ENCODE assay signal across 8 cellular contexts in the genomic region with DNA sequence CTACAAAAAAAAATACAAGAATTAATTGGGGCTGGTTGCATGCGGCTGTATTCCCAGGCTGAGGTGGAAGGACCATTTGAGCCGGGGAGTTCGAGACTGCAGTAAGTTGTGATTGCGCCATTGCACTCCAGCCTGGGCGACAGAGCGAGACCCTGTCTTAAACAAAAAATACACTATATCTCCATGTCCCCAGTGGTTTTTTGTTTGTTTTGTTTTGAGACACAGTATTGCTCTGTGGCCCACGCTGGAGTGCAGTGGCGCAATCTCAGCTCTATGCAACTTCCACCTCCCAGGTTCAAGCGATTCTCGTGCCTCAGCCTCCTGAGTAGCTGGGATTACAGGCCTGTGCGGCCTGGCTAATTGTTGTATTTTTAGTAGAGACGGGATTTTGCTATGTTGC. TPM values are rescaled to one million over a fixed set of nuclear protein-coding genes. Genes with fewer than 3 reads are reported as not detected.
DNase-seq lines count a peak whose midpoint lies in the region; ATAC-seq and TF ChIP-seq lines count a peak whose summit lies in the region.

No MANE protein-coding gene starts in this region.

- H3K4me3 ChIP-seq in iPS-20b (ENCODE audit: low read length) = peak overlapping the region; percentile 90
- peak overlapping the region; percentile 98 for H3K4me3 ChIP-seq in stomach smooth muscle (ENCODE audit: low read length in 2 of 2)

- POLR2A ChIA-PET in activated CD4-positive, alpha-beta T cell treated with anti-CD3 and anti-CD28 coated beads for 36 hours (lab: Charles Lee) = interaction anchor here (0.7 kb wide), 1 partner anchor 39 kb away, joined by 3 read pairs; no protein-coding TSS in a partner anchor
- POLR2A ChIA-PET in activated CD8-positive, alpha-beta T cell treated with anti-CD3 and anti-CD28 coated beads for 36 hours (lab: Charles Lee) = interaction anchor here (1.1 to 1.4 kb wide), 2 partner anchors 9 to 46 kb away, joined by 3 to 4 read pairs; no protein-coding TSS in a partner anchor

- peak overlapping the region; percentile 87 for H3K4me3 Mint-ChIP-seq in activated CD4-positive, alpha-beta T cell treated with anti-CD3 and anti-CD28 coated beads for 36 hours
- peak overlapping the region; percentile 99 for H3K4me3 Mint-ChIP-seq in activated CD8-positive, alpha-beta T cell treated with anti-CD3 and anti-CD28 coated beads for 36 hours

- intact Hi-C loops in activated CD4-positive, alpha-beta T cell treated with anti-CD3 and anti-CD28 coated beads for 36 hours (cut with DNase I, micrococcal nuclease) = loop anchor here (1.0 to 5.0 kb wide), 5 partner anchors 17 to 1303 kb away; partner anchors contain the start of genes CIZ1 (in 1 of the 2), NTMT1 (in 1 of the 2), PTGES2 (in 1 of the 2) and PTRH1 (in 1 of the 2)
- intact Hi-C loops in activated CD8-positive, alpha-beta T cell treated with anti-CD3 and anti-CD28 coated beads for 36 hours (cut with micrococcal nuclease) = no loop called here

- H3K9me3 ChIP-seq in iPS-20b (ENCODE audit: insufficient read depth, low read depth, low read length) (no peaks in the 10 kb centered on the region), stomach smooth muscle (ENCODE audit: control insufficient read depth in 2 of 2, low read length in 2 of 2) (no peaks in the 10 kb centered on the region)

- H3K27me3 Mint-ChIP-seq in activated CD4-positive, alpha-beta T cell treated with anti-CD3 and anti-CD28 coated beads for 36 hours = no peaks in the 10 kb centered on the region
- no peaks in the 10 kb centered on the region for H3K27me3 Mint-ChIP-seq in activated CD8-positive, alpha-beta T cell treated with anti-CD3 and anti-CD28 coated beads for 36 hours

- peaks cover 4% of the 10 kb centered on the region for H3K4me1 ChIP-seq in iPS-20b (ENCODE audit: insufficient read depth, low read length)
- peaks cover 25% of the 10 kb centered on the region for H3K4me1 ChIP-seq in stomach smooth muscle (ENCODE audit: control insufficient read depth, insufficient read depth, low read length)

- no peak for DNase-seq in activated CD4-positive, alpha-beta T cell treated with anti-CD3 and anti-CD28 coated beads for 36 hours
- DNase-seq in activated CD4-positive, alpha-beta T cell treated with anti-CD3 and anti-CD28 coated beads, Interleukin-2, amount 50 U/mL, for 1 hour = no peak
- no peak for DNase-seq in activated CD8-positive, alpha-beta T cell treated with anti-CD3 and anti-CD28 coated beads for 36 hours
- no peak for DNase-seq in activated effector memory CD4-positive, alpha-beta T cell treated with Interleukin-2 at 50 U/mL for 16 hours
- DNase-seq in NCI-H146 treated with DMSO at 0.1 percent for 48 hours (lab: John Stamatoyannopoulos, UW; ENCODE audit: unreplicated experiment) (no peak), NCI-H2081 treated with DMSO at 0.1 percent for 48 hours (lab: John Stamatoyannopoulos, UW) (no peak)

- H3K27me3 ChIP-seq in iPS-20b (ENCODE audit: insufficient read depth, low read length) (no peaks in the 10 kb centered on the region), stomach smooth muscle (ENCODE audit: control insufficient read depth in 1 of 2, insufficient read depth in 2 of 2, low read length in 2 of 2) (no peaks in the 10 kb centered on the region)

- peaks cover 19% of the 10 kb centered on the region for H3K36me3 Mint-ChIP-seq in activated CD4-positive, alpha-beta T cell treated with anti-CD3 and anti-CD28 coated beads for 36 hours (ENCODE audit: low read depth)
- peaks cover 9% of the 10 kb centered on the region for H3K36me3 Mint-ChIP-seq in activated CD8-positive, alpha-beta T cell treated with anti-CD3 and anti-CD28 coated beads for 36 hours (ENCODE audit: low read depth)

- peaks cover 19% of the 10 kb centered on the region for H3K4me1 Mint-ChIP-seq in activated CD4-positive, alpha-beta T cell treated with anti-CD3 and anti-CD28 coated beads for 36 hours
- H3K4me1 Mint-ChIP-seq in activated CD8-positive, alpha-beta T cell treated with anti-CD3 and anti-CD28 coated beads for 36 hours (ENCODE audit: low read depth) = peaks cover 24% of the 10 kb centered on the region

- H3K36me3 ChIP-seq in iPS-20b (ENCODE audit: insufficient read depth, low read depth, low read length) (peaks cover 44% of the 10 kb centered on the region), stomach smooth muscle (ENCODE audit: control insufficient read depth in 2 of 2, insufficient read depth in 2 of 2, low read length in 2 of 2) (peaks cover 20 to 26% of the 10 kb centered on the region in 2 donors)

- CTCF ChIA-PET in activated CD4-positive, alpha-beta T cell treated with anti-CD3 and anti-CD28 coated beads for 36 hours (lab: Charles Lee) = interaction anchor here (0.9 to 2.0 kb wide), 2 partner anchors 18 to 29 kb away, joined by 3 to 9 read pairs; no protein-coding TSS in a partner anchor
- CTCF ChIA-PET in activated CD8-positive, alpha-beta T cell treated with anti-CD3 and anti-CD28 coated beads for 36 hours (lab: Charles Lee) = interaction anchor here (1.0 to 1.3 kb wide), 2 partner anchors 28 to 69 kb away, joined by 3 to 4 read pairs; no protein-coding TSS in a partner anchor

- no peak for ATAC-seq in activated CD4-positive, alpha-beta T cell treated with anti-CD3 and anti-CD28 coated beads for 36 hours
- no peak for ATAC-seq in activated CD8-positive, alpha-beta T cell treated with anti-CD3 and anti-CD28 coated beads for 36 hours

- H3K9ac ChIP-seq in iPS-20b (ENCODE audit: low read depth, low read length) = peak overlapping the region; percentile 88; the same call in 1 of the 2 replicates
- H3K9ac ChIP-seq in stomach smooth muscle (ENCODE audit: low read length in 2 of 2) = peak overlapping the region in 1 of 2 donors; percentile 76

- H3K27ac Mint-ChIP-seq in activated CD4-positive, alpha-beta T cell treated with anti-CD3 and anti-CD28 coated beads for 36 hours = peak overlapping the region; percentile 88
- peak overlapping the region; percentile 97 for H3K27ac Mint-ChIP-seq in activated CD8-positive, alpha-beta T cell treated with anti-CD3 and anti-CD28 coated beads for 36 hours

- TF ChIP-seq CTCF in activated CD8-positive, alpha-beta T cell treated with anti-CD3 and anti-CD28 coated beads for 36 hours (IDR thresholded peaks at IDR 0.05) = no peak

- H3K27ac ChIP-seq in iPS-20b (ENCODE audit: low read length) = no peak overlapping the region
- no peak overlapping the region for H3K27ac ChIP-seq in stomach smooth muscle (ENCODE audit: low read length)

- H3K9me3 Mint-ChIP-seq in activated CD4-positive, alpha-beta T cell treated with anti-CD3 and anti-CD28 coated beads for 36 hours (ENCODE audit: low read depth) = no peaks in the 10 kb centered on the region
- H3K9me3 Mint-ChIP-seq in activated CD8-positive, alpha-beta T cell treated with anti-CD3 and anti-CD28 coated beads for 36 hours = no peaks in the 10 kb centered on the region

RNA-seq across cellular contexts. Expression of gene COQ4, which starts 1.1 kb away (rescaled TPM):
- 10 to 100 TPM; 32.1 to 38.8 TPM for total RNA-seq in activated CD4-positive, alpha-beta T cell treated with anti-CD3 and anti-CD28 coated beads for 36 hours
- total RNA-seq in activated CD8-positive, alpha-beta T cell treated with anti-CD3 and anti-CD28 coated beads for 36 hours = 10 to 100 TPM; 31.9 to 33.5 TPM

RNA-seq across cellular contexts. Expression of gene TRUB2, which starts 1.5 kb away (rescaled TPM):
- 10 to 100 TPM; 29.5 to 37.5 TPM for total RNA-seq in activated CD4-positive, alpha-beta T cell treated with anti-CD3 and anti-CD28 coated beads for 36 hours
- total RNA-seq in activated CD8-positive, alpha-beta T cell treated with anti-CD3 and anti-CD28 coated beads for 36 hours = 10 to 100 TPM; 29.7 to 30.1 TPM

RNA-seq across cellular contexts. Expression of gene SLC27A4, which starts 16.5 kb away (rescaled TPM):
- total RNA-seq in activated CD4-positive, alpha-beta T cell treated with anti-CD3 and anti-CD28 coated beads for 36 hours = 10 to 100 TPM in 1 of 2 experiments, 1 to 10 TPM in 1; 8.4 to 10.2 TPM
- total RNA-seq in activated CD8-positive, alpha-beta T cell treated with anti-CD3 and anti-CD28 coated beads for 36 hours = 10 to 100 TPM; 10.5 to 11.2 TPM

RNA-seq across cellular contexts. Expression of gene URM1, which starts 47.4 kb away (rescaled TPM):
- total RNA-seq in activated CD4-positive, alpha-beta T cell treated with anti-CD3 and anti-CD28 coated beads for 36 hours = 10 to 100 TPM; 39.9 to 56.1 TPM
- total RNA-seq in activated CD8-positive, alpha-beta T cell treated with anti-CD3 and anti-CD28 coated beads for 36 hours = 10 to 100 TPM; 56.3 to 60.2 TPM

RNA-seq across cellular contexts. Expression of gene SWI5, which starts 47.7 kb away (rescaled TPM):
- total RNA-seq in activated CD4-positive, alpha-beta T cell treated with anti-CD3 and anti-CD28 coated beads for 36 hours = 10 to 100 TPM; 13.1 to 14.1 TPM
- 10 to 100 TPM; 12.4 to 13.3 TPM for total RNA-seq in activated CD8-positive, alpha-beta T cell treated with anti-CD3 and anti-CD28 coated beads for 36 hours
